ENCODE assay signal across 25 cellular contexts in genomic region chr2:43309935-43310334, GRCh38.
DNase-seq lines count a peak whose midpoint lies in the region; ATAC-seq, FAIRE-seq and TF ChIP-seq lines count a peak whose summit lies in the region.
"Had no signal": no experiment of that assay in that cellular context is flagged by ENCODE, and none has a peak within 500 bp of the region (broad histone marks: within the 10 kb centered on the region; RNA-seq: fewer than 3 reads in every experiment).

No MANE protein-coding gene starts in this region.

- no peak overlapping the region for H2AFZ ChIP-seq in HepG2 (ENCODE audit: low read length)
- H2AFZ ChIP-seq: GM23248 had no signal

- H3K79me2 ChIP-seq in HepG2 (ENCODE audit: insufficient read depth, low read length) = no peaks in the 10 kb centered on the region

- H3K36me3 ChIP-seq in HepG2 (replicated peaks in 1 of 2; ENCODE audit: control insufficient read depth in 1 of 2, insufficient read depth in 2 of 2, low read length in 2 of 2) = no peaks in the 10 kb centered on the region
- H3K36me3 ChIP-seq in right lobe of liver = no peaks in the 10 kb centered on the region
- H3K36me3 ChIP-seq in subcutaneous abdominal adipose tissue (ENCODE audit: control insufficient read depth in 5 of 5, insufficient read depth in 5 of 5, low read length in 5 of 5) = no peaks in the 10 kb centered on the region
- no peaks in the 10 kb centered on the region for H3K36me3 ChIP-seq in tibial artery
- H3K36me3 ChIP-seq in prostate gland = no peaks in the 10 kb centered on the region
- H3K36me3 ChIP-seq: BE2C had no signal

- POLR2A ChIA-PET in HepG2 (lab: Yijun Ruan, JAX) = no interaction called here

- no peak for TF ChIP-seq EP300 in HepG2 (IDR thresholded peaks at IDR 0.05; ENCODE audit: low read depth in 2 of 2, low read length in 2 of 2)
- no peak for TF ChIP-seq EP300 in HepG2 (CRISPR knock-in tag; IDR thresholded peaks at IDR 0.05; ENCODE audit: borderline replicate concordance)

- no peak overlapping the region for H3K4me2 ChIP-seq in HepG2 (ENCODE audit: low read depth, low read length)
- H3K4me2 ChIP-seq: A549 had no signal

- TF ChIP-seq POLR2A in HepG2 (IDR thresholded peaks at IDR 0.05; ENCODE audit: insufficient read depth in 1 of 2, low read depth in 2 of 2, low read length in 2 of 2) = no peak
- TF ChIP-seq POLR2A in right lobe of liver (IDR thresholded peaks at IDR 0.05) = no peak
- TF ChIP-seq POLR2A in prostate gland (IDR thresholded peaks at IDR 0.05) = no peak

- CTCF ChIA-PET in HepG2 (lab: Yijun Ruan, JAX; ENCODE audit: low intra/inter-chr PET ratio, low total read pairs) = no interaction called here

- H3K4me1 ChIP-seq in HepG2 (ENCODE audit: insufficient read depth, low read length) = peaks cover 66% of the 10 kb centered on the region
- peaks cover 0 to 32% (median 12%) of the 10 kb centered on the region in 4 donors for H3K4me1 ChIP-seq in right lobe of liver
- peaks cover 3 to 48% (median 44%) of the 10 kb centered on the region in 5 donors for H3K4me1 ChIP-seq in subcutaneous abdominal adipose tissue (ENCODE audit: control insufficient read depth in 5 of 5, insufficient read depth in 5 of 5, low read length in 5 of 5)
- H3K4me1 ChIP-seq in tibial artery = peaks cover 0 to 84% (median 47%) of the 10 kb centered on the region in 4 donors
- H3K4me1 ChIP-seq in prostate gland (replicated peaks) = peaks cover 13% of the 10 kb centered on the region

- intact Hi-C loops in HepG2 (cut with micrococcal nuclease; ENCODE audit: unreplicated experiment) (loop anchor here (5.0 to 10.0 kb wide), 2 partner anchors 42 to 145 kb away; no protein-coding TSS in a partner anchor), right lobe of liver (cut with DNase I) (no loop called here), tibial artery (cut with DNase I; ENCODE audit: low total_unique reads) (no loop called here), prostate gland (cut with DNase I) (no loop called here)

- no peak for TF ChIP-seq RAD21 in HepG2 (CRISPR knock-in tag; IDR thresholded peaks at IDR 0.05)

- WGBS in HepG2 (ENCODE audit: low lambda C conversion rate) = 97% methylated on average over 1 of the region's 1 CpG
- WGBS in right lobe of liver (ENCODE audit: insufficient coverage, low coverage, low lambda C conversion rate, missing lambda C conversion rate) = no CpG with 5 or more reads among the region's 1 CpG
- WGBS in prostate gland = 91% methylated on average over 1 of the region's 1 CpG

- ATAC-seq in HepG2 = no peak
- ATAC-seq in right lobe of liver = no peak
- ATAC-seq in GM19397 (IDR thresholded peaks at IDR 0.05; ENCODE audit: unreplicated experiment) = no peak
- ATAC-seq: A549, GM12878 had no signal

- in situ Hi-C loops in HepG2 (cut with HindIII; ENCODE audit: extremely low pct_ligation_motif_present, low pct_unique_long_range_greater_than_20kb) = no loop called here

- H3K4me3 ChIP-seq in HepG2 (replicated peaks in 1 of 3; ENCODE audit: insufficient read depth in 1 of 3, low read depth in 2 of 3, low read length in 3 of 3) (no peak overlapping the region), right lobe of liver (no peak overlapping the region), subcutaneous abdominal adipose tissue (ENCODE audit: low read depth in 1 of 5, low read length in 5 of 5) (no peak overlapping the region), tibial artery (no peak overlapping the region), prostate gland (no peak overlapping the region)
- H3K4me3 ChIP-seq: A549; BLaER1 treated with 17β-estradiol and CSF1 and Interleukin-3, amounts not matched to agents 10 nM and 100 nM; GM12878; GM23248 had no signal

- H3K27ac ChIP-seq in HepG2 (ENCODE audit: extremely low read length, insufficient read depth, low read length) = no peak overlapping the region
- H3K27ac ChIP-seq in right lobe of liver = no peak overlapping the region
- peak overlapping the region; percentile 75 for H3K27ac ChIP-seq in subcutaneous abdominal adipose tissue (ENCODE audit: low read depth, low read length)
- peak overlapping the region; percentile 75 to 79 for H3K27ac ChIP-seq in tibial artery
- no peak overlapping the region for H3K27ac ChIP-seq in prostate gland
- H3K27ac ChIP-seq: GM23248 had no signal

- FAIRE-seq in HepG2 (lab: Jason Lieb, UNC) = no peak
- FAIRE-seq: D721Med, H1 had no signal

- BruUV-seq in HepG2 (replicated peaks; lab: Mats Ljungman, UMichigan) = no TSS peak

- H3K9me3 ChIP-seq in HepG2 (ENCODE audit: low read length) = no peaks in the 10 kb centered on the region
- H3K9me3 ChIP-seq in right lobe of liver = no peaks in the 10 kb centered on the region
- H3K9me3 ChIP-seq in subcutaneous abdominal adipose tissue (ENCODE audit: control insufficient read depth in 5 of 5, low read length in 5 of 5) = no peaks in the 10 kb centered on the region
- no peaks in the 10 kb centered on the region for H3K9me3 ChIP-seq in tibial artery
- no peaks in the 10 kb centered on the region for H3K9me3 ChIP-seq in prostate gland
- H3K9me3 ChIP-seq: A549, BE2C had no signal

- no peak for TF ChIP-seq CTCF in HepG2 (CRISPR knock-in tag; IDR thresholded peaks at IDR 0.05)
- no peak for TF ChIP-seq CTCF in right lobe of liver (IDR thresholded peaks at IDR 0.05)
- TF ChIP-seq CTCF in tibial artery (IDR thresholded peaks at IDR 0.05) = no peak
- TF ChIP-seq CTCF in prostate gland (IDR thresholded peaks at IDR 0.05) = no peak

- no peaks in the 10 kb centered on the region for H4K20me1 ChIP-seq in HepG2 (ENCODE audit: insufficient read depth, low read length)
- H4K20me1 ChIP-seq: BLaER1 treated with 17β-estradiol and CSF1 and Interleukin-3, amounts not matched to agents 10 nM and 100 nM had no signal

- H3K27me3 ChIP-seq in HepG2 (ENCODE audit: control insufficient read depth in 1 of 2, insufficient read depth in 2 of 2, low read length in 2 of 2) = no peaks in the 10 kb centered on the region
- no peaks in the 10 kb centered on the region for H3K27me3 ChIP-seq in right lobe of liver
- no peaks in the 10 kb centered on the region for H3K27me3 ChIP-seq in subcutaneous abdominal adipose tissue (ENCODE audit: control insufficient read depth in 5 of 5, insufficient read depth in 4 of 5, low read length in 5 of 5)
- no peaks in the 10 kb centered on the region for H3K27me3 ChIP-seq in tibial artery
- H3K27me3 ChIP-seq in prostate gland (replicated peaks; ENCODE audit: insufficient read depth) = no peaks in the 10 kb centered on the region
- H3K27me3 ChIP-seq: BE2C; BLaER1 treated with 17β-estradiol and CSF1 and Interleukin-3, amounts not matched to agents 10 nM and 100 nM had no signal

- no peak for DNase-seq in HepG2 (ENCODE audit: low spot score)
- no peak for DNase-seq in right lobe of liver
- DNase-seq in tibial artery = no peak
- no peak for DNase-seq in prostate gland (ENCODE audit: low spot score)
- DNase-seq in SKM-1 (lab: John Stamatoyannopoulos, UW; ENCODE audit: unreplicated experiment) = no peak
- DNase-seq: 8988T; ACHN; AML-193; BE2C; CD4-positive, alpha-beta T cell; CD8-positive, alpha-beta memory T cell; DMS 273 treated with DMSO at 0.1 percent for 48 hours; DMS79; EL; GDM1; GM23248; H7; HCEC 1CT had no signal

- H3K9ac ChIP-seq in HepG2 (ENCODE audit: insufficient read depth, low read depth, low read length) (no peak overlapping the region), subcutaneous abdominal adipose tissue (ENCODE audit: low read length in 5 of 5) (no peak overlapping the region)
- H3K9ac ChIP-seq: BLaER1 treated with 17β-estradiol and CSF1 and Interleukin-3, amounts not matched to agents 10 nM and 100 nM; GM23248 had no signal

TF ChIP-seq in HepG2, 621 proteins besides CTCF, POLR2A, EP300 and RAD21:
- TF ChIP-seq ZSCAN29 (CRISPR knock-in tag; conservative IDR thresholded peaks at IDR 0.05) (no peak), HNRNPK (IDR thresholded peaks at IDR 0.05; ENCODE audit: low read depth, low read length, poor library complexity, severe bottlenecking) (peak; percentile 93)

Comparison
In these comparisons a context has a peak if more than half of its experiments do, and no peak if none do; other contexts are left out.
1. H3K27ac ChIP-seq: peak in subcutaneous abdominal adipose tissue (single experiment) and tibial artery (2 of 2); none in HepG2 (single experiment), right lobe of liver (0 of 3) and prostate gland (0 of 2).